Comparison of ENCODE assay signal across 11 cellular contexts in genomic region chr19:46414899-46415298, GRCh38. TPM values are rescaled to one million over a fixed set of nuclear protein-coding genes. Genes with fewer than 3 reads are reported as not detected.
DNase-seq lines count a peak whose midpoint lies in the region; ATAC-seq, FAIRE-seq and TF ChIP-seq lines count a peak whose summit lies in the region.
"Not testable (repeated sequence)": the region's sequence is repeated elsewhere in the genome, so short reads cannot be mapped to it uniquely, and the experiment has no call there.
"Had no signal": no experiment of that assay in that cellular context is flagged by ENCODE, and none has a peak within 500 bp of the region (broad histone marks: within the 10 kb centered on the region; RNA-seq: fewer than 3 reads in every experiment).

No MANE protein-coding gene starts in this region.

- H2BK12ac ChIP-seq in H1 (ENCODE audit: low read depth, low read length) (peak overlapping the region; percentile 5; the same call in 1 of the 2 replicates), mesenchymal stem cell (ENCODE audit: low read length in 2 of 2) (peak overlapping the region in 1 of 2 experiments; percentile 18)

- not testable (repeated sequence) for TF ChIP-seq EP300 in H1 (IDR thresholded peaks at IDR 0.05; ENCODE audit: borderline replicate concordance in 1 of 2, low read depth in 2 of 2, low read length in 2 of 2); neural cell (conservative IDR thresholded peaks at IDR 0.05; ENCODE audit: poor library complexity, severe bottlenecking)

- peaks cover 47% of the 10 kb centered on the region for H3K4me1 Mint-ChIP-seq in WTC11

- FAIRE-seq in H1 (lab: Jason Lieb, UNC) = not testable (repeated sequence)

- TF ChIP-seq RAD21 in H1 (IDR thresholded peaks at IDR 0.05 in 1 of 2, conservative IDR thresholded peaks at IDR 0.05 in 1 of 2; ENCODE audit: low read depth in 2 of 2, low read length in 2 of 2); neural cell (conservative IDR thresholded peaks at IDR 0.05): not testable (repeated sequence)

- H2AFZ ChIP-seq in H1 (ENCODE audit: low read length); mesenchymal stem cell (ENCODE audit: low read depth, low read length); neural cell (ENCODE audit: low read depth, low read length); smooth muscle cell (ENCODE audit: low read depth): not testable (repeated sequence)

- H2BK5ac ChIP-seq in H1 (ENCODE audit: low read depth, low read length); mesenchymal stem cell (ENCODE audit: low read depth, low read length, poor library complexity, severe bottlenecking): not testable (repeated sequence)

- H2BK15ac ChIP-seq in H1 (ENCODE audit: low read length) (0 out of 2 replicates have a peak overlapping the region, but pooled peaks have one; percentile 72), mesenchymal stem cell (ENCODE audit: low read depth, poor library complexity, severe bottlenecking) (peak overlapping the region; percentile 35)

- H3K14ac ChIP-seq in H1 (ENCODE audit: insufficient read length); mesenchymal stem cell (ENCODE audit: low read length in 2 of 2): not testable (repeated sequence)

- TF ChIP-seq POLR2A in H1 (IDR thresholded peaks at IDR 0.05; ENCODE audit: control extremely low read depth in 1 of 2, low read depth in 2 of 2, low read length in 2 of 2) = not testable (repeated sequence)

- H3K4ac ChIP-seq in H1 (replicated peaks; ENCODE audit: insufficient read length, low read depth, low read length) = not testable (repeated sequence)
- peak overlapping the region in 1 of 2 experiments; percentile 3 for H3K4ac ChIP-seq in mesenchymal stem cell (ENCODE audit: low read depth in 1 of 2, low read length in 2 of 2)

- POLR2A ChIA-PET in WTC11 (lab: Charles Lee) = not testable (repeated sequence)
- POLR2A ChIA-PET in H1 (lab: Charles Lee; ENCODE audit: partially characterized antibody) = interaction anchor here (1.0 to 2.6 kb wide), 5 partner anchors 10 to 75 kb away, joined by 3 to 13 read pairs (median 5); no protein-coding TSS in a partner anchor

- not testable (repeated sequence) for H3K27me3 ChIP-seq in NT2/D1 (ENCODE audit: insufficient read depth, insufficient read length); neural cell (ENCODE audit: insufficient read depth, low read depth, low read length); smooth muscle cell (ENCODE audit: low read depth)
- peaks cover 0 to 16% (median 7%) of the 10 kb centered on the region in 4 experiments; a peak in 4 of 7 replicates for H3K27me3 ChIP-seq in H1 (replicated peaks in 1 of 4; ENCODE audit: control insufficient read depth in 3 of 4, extremely low read depth in 1 of 4, insufficient read depth in 3 of 4, low read length in 3 of 4)
- H3K27me3 ChIP-seq in mesenchymal stem cell (ENCODE audit: control insufficient read depth in 1 of 2, insufficient read depth in 1 of 2, low read length in 2 of 2) = peaks cover 0 to 29% of the 10 kb centered on the region in 2 experiments

- peak overlapping the region; percentile 11; the same call in 1 of the 2 replicates for H2BK20ac ChIP-seq in H1 (ENCODE audit: low read length)

- not testable (repeated sequence) for DNase-seq in NT2/D1 (ENCODE audit: low read depth, low spot score); WTC11 (ENCODE audit: low spot score); H1 (ENCODE audit: low read depth in 1 of 2, low spot score in 2 of 2); mesenchymal stem cell; smooth muscle cell (lab: John Stamatoyannopoulos, UW; ENCODE audit: unreplicated experiment)

- not testable (repeated sequence) for H3K18ac ChIP-seq in H1 (ENCODE audit: extremely low read depth, low read length); mesenchymal stem cell (ENCODE audit: low read depth in 1 of 2, low read length in 2 of 2)

- H3K9me2 ChIP-seq in neural cell (ENCODE audit: insufficient read depth, low read length) = not testable (repeated sequence)

- not testable (repeated sequence) for H2BK120ac ChIP-seq in H1 (replicated peaks; ENCODE audit: low read depth, low read length); mesenchymal stem cell (ENCODE audit: low read depth, low read length)

- H3K4me2 ChIP-seq in H1 (ENCODE audit: insufficient read depth in 1 of 2, low read depth in 2 of 2, low read length in 2 of 2); mesenchymal stem cell (ENCODE audit: low read length, poor library complexity, severe bottlenecking); neural cell (ENCODE audit: low read length); smooth muscle cell: not testable (repeated sequence)

- peak overlapping the region; percentile 50 for H3K9ac ChIP-seq in NT2/D1 (ENCODE audit: insufficient read length, low read depth)
- not testable (repeated sequence) for H3K9ac ChIP-seq in H1 (replicated peaks in 1 of 4; ENCODE audit: extremely low read depth in 1 of 4, low read depth in 3 of 4, low read length in 3 of 4); mesenchymal stem cell (ENCODE audit: low read length); neural cell (ENCODE audit: low read length); smooth muscle cell (ENCODE audit: low read depth)

- H2AK5ac ChIP-seq in H1 (ENCODE audit: low read depth, low read length) (peak overlapping the region; percentile 20; the same call in 1 of the 2 replicates), mesenchymal stem cell (ENCODE audit: low read length, severe bottlenecking) (peak overlapping the region; percentile 63)

- H3K9me3 Mint-ChIP-seq in WTC11 = not testable (repeated sequence)

- not testable (repeated sequence) for H3K4me3 ChIP-seq in NT2/D1 (ENCODE audit: insufficient read length, low read depth); H1 (ENCODE audit: extremely low read depth in 1 of 4, insufficient read depth in 2 of 4, low read depth in 3 of 4, low read length in 4 of 4); mesenchymal stem cell (ENCODE audit: insufficient read depth in 1 of 2, low read depth in 1 of 2, low read length in 2 of 2); neural cell (ENCODE audit: low read length); smooth muscle cell

- TF ChIP-seq CTCF in WTC11 (IDR thresholded peaks at IDR 0.05); H1 (IDR thresholded peaks at IDR 0.05; ENCODE audit: control extremely low read depth in 1 of 3, insufficient read depth in 1 of 3, low read depth in 1 of 3, low read length in 3 of 3); neural cell (IDR thresholded peaks at IDR 0.05; ENCODE audit: poor library complexity, severe bottlenecking); smooth muscle cell (IDR thresholded peaks at IDR 0.05; ENCODE audit: borderline replicate concordance, insufficient read depth, poor library complexity, severe bottlenecking): not testable (repeated sequence)

- not testable (repeated sequence) for H3K27ac ChIP-seq in H1 (ENCODE audit: low read depth, low read length); mesenchymal stem cell (ENCODE audit: low read length, poor library complexity, severe bottlenecking)
- peak overlapping the region; percentile 75 for H3K27ac ChIP-seq in neural cell (ENCODE audit: low read length)
- peak overlapping the region; percentile 84 for H3K27ac ChIP-seq in smooth muscle cell (ENCODE audit: low read depth)

- not testable (repeated sequence) for H4K91ac ChIP-seq in H1 (replicated peaks; ENCODE audit: insufficient read length, low read length); mesenchymal stem cell (ENCODE audit: low read length)

- peaks cover 0 to 16% of the 10 kb centered on the region in 2 experiments; a peak in 2 of 4 replicates for H3K79me2 ChIP-seq in H1 (ENCODE audit: control insufficient read depth in 1 of 2, insufficient read depth in 2 of 2, low read length in 2 of 2)
- peaks cover 15% of the 10 kb centered on the region for H3K79me2 ChIP-seq in neural cell (replicated peaks; ENCODE audit: insufficient read depth, low read length)
- peaks cover 34% of the 10 kb centered on the region for H3K79me2 ChIP-seq in smooth muscle cell (ENCODE audit: low read depth)

- not testable (repeated sequence) for H4K5ac ChIP-seq in H1 (ENCODE audit: insufficient read length, low read depth, low read length)

- not testable (repeated sequence) for H3K27ac Mint-ChIP-seq in WTC11

- peaks cover 13% of the 10 kb centered on the region for H3K36me3 Mint-ChIP-seq in WTC11

- H3F3A ChIP-seq in neural cell (ENCODE audit: insufficient read depth, low read length, poor library complexity, severe bottlenecking) = not testable (repeated sequence)
- peaks cover 25% of the 10 kb centered on the region for H3F3A ChIP-seq in smooth muscle cell (ENCODE audit: low read depth)

- H3K4me1 ChIP-seq in NT2/D1 (ENCODE audit: insufficient read depth, insufficient read length) = not testable (repeated sequence)
- H3K4me1 ChIP-seq in H1 (replicated peaks in 1 of 4; ENCODE audit: control insufficient read depth in 3 of 4, insufficient read depth in 4 of 4, low read length in 3 of 4) (peaks cover 3 to 10% (median 7%) of the 10 kb centered on the region in 4 experiments), mesenchymal stem cell (ENCODE audit: control insufficient read depth, insufficient read depth, low read depth, low read length) (peaks cover 40% of the 10 kb centered on the region), smooth muscle cell (ENCODE audit: low read depth) (peaks cover 10% of the 10 kb centered on the region)

- CTCF ChIA-PET in WTC11 (lab: Charles Lee) (interaction anchor here (0.9 to 1.5 kb wide), 3 partner anchors 10 to 11 kb away, joined by 3 to 6 read pairs (median 4); no protein-coding TSS in a partner anchor), H1 (lab: Charles Lee; ENCODE audit: partially characterized antibody) (interaction anchor here (0.6 to 2.7 kb wide), 10 partner anchors 9 to 101 kb away, joined by 3 to 16 read pairs (median 6); no protein-coding TSS in a partner anchor)

- peaks cover 14% of the 10 kb centered on the region; the same call in 1 of the 2 replicates for H3K23me2 ChIP-seq in H1 (ENCODE audit: low read depth, low read length)

- not testable (repeated sequence) for H3K79me1 ChIP-seq in H1 (ENCODE audit: low read depth, low read length)
- H3K79me1 ChIP-seq in mesenchymal stem cell (replicated peaks; ENCODE audit: low read length, poor library complexity, severe bottlenecking) = peaks cover 22% of the 10 kb centered on the region

- H3K27me3 Mint-ChIP-seq in WTC11 (ENCODE audit: low read depth) = not testable (repeated sequence)

- H3K4me3 Mint-ChIP-seq in WTC11 = peak overlapping the region; percentile 95; the same call in 1 of the 2 replicates

- H3K9me3 ChIP-seq in NT2/D1 (ENCODE audit: insufficient read depth, low read length); H1 (ENCODE audit: insufficient read depth in 2 of 2, low read depth in 1 of 2, low read length in 1 of 2); mesenchymal stem cell (ENCODE audit: control insufficient read depth, low read length); neural cell (ENCODE audit: low read length); smooth muscle cell (replicated peaks; ENCODE audit: low read depth): not testable (repeated sequence)

- not testable (repeated sequence) for ATAC-seq in WTC11

- H3K56ac ChIP-seq in H1 (replicated peaks; ENCODE audit: insufficient read length, low read depth, low read length) = not testable (repeated sequence)

- WGBS in H1 (ENCODE audit: extremely low coverage in 1 of 2, insufficient coverage in 1 of 2, insufficient read length in 1 of 2, insufficient replicate concordance in 2 of 2, low coverage in 1 of 2, low lambda C conversion rate in 2 of 2, missing lambda C conversion rate in 1 of 2), 2 experiments = 92% methylated on average over 17 of the region's 22 CpGs; no CpG with 5 or more reads in 1 of the 2 experiments
- WGBS in mesenchymal stem cell = 98% methylated on average over 22 of the region's 22 CpGs
- over 99% methylated on average over 20 of the region's 22 CpGs for WGBS in smooth muscle cell (ENCODE audit: low lambda C conversion rate)

- not testable (repeated sequence) for H4K8ac ChIP-seq in H1 (ENCODE audit: extremely low read depth, insufficient read depth, low read length)
- H4K8ac ChIP-seq in mesenchymal stem cell (ENCODE audit: low read length) = peak overlapping the region; percentile 77

- H4K20me1 ChIP-seq in H1 (replicated peaks in 1 of 2; ENCODE audit: control insufficient read depth in 1 of 2, insufficient read depth in 2 of 2, low read length in 2 of 2) (peaks cover 8 to 10% of the 10 kb centered on the region in 2 experiments), smooth muscle cell (ENCODE audit: low read depth) (peaks cover 30% of the 10 kb centered on the region)
- not testable (repeated sequence) for H4K20me1 ChIP-seq in neural cell (ENCODE audit: insufficient read depth)

- peaks cover 24% of the 10 kb centered on the region for H3K36me3 ChIP-seq in NT2/D1 (ENCODE audit: insufficient read depth, insufficient read length, low read length)
- not testable (repeated sequence) for H3K36me3 ChIP-seq in H1 (ENCODE audit: control insufficient read depth in 2 of 4, insufficient read depth in 4 of 4, low read length in 3 of 4); neural cell (ENCODE audit: insufficient read depth, low read length); smooth muscle cell (ENCODE audit: low read depth)
- H3K36me3 ChIP-seq in mesenchymal stem cell (ENCODE audit: control insufficient read depth in 1 of 2, insufficient read depth in 2 of 2, low read depth in 1 of 2, low read length in 2 of 2) = peaks cover 0 to 16% of the 10 kb centered on the region in 2 experiments

- not testable (repeated sequence) for H3K23ac ChIP-seq in H1 (ENCODE audit: insufficient read length); mesenchymal stem cell (ENCODE audit: low read length in 2 of 2)

RNA-seq across cellular contexts. Expression of gene CCDC8, which starts 1.5 kb away (rescaled TPM):
- total RNA-seq in WTC11 (2021) (25.2 to 27.2 TPM (median 25.7 TPM) in 3 replicates), smooth muscle cell (17.9 and 19.4 TPM in 2 replicates)
- total RNA-seq in H1 (2021; fragmentation: NEBNext Ultra II Directional; extraction: Animal tissue kit (Norgen Biotek cat#: 25700)) = 13.6 and 15.1 TPM in 2 replicates
- polyA plus RNA-seq in H1 (2011; rRNA removed) (4.9 and 6.6 TPM in 2 replicates), neural cell (0.84 and 2.4 TPM in 2 replicates), smooth muscle cell (44.5 and 53.9 TPM in 2 replicates)
- polyA plus RNA-seq in H1 (2011; cell fraction: cytosol; rRNA removed) = 8.6 TPM
- 6.5 TPM for polyA plus RNA-seq in H1 (2011; cell fraction: nucleus; rRNA removed)
- 10.7 to 12.2 TPM (median 11.4 TPM) in 4 replicates for polyA plus RNA-seq in H1 (2012, experiment 1 of 2)
- 6.5 TPM for polyA plus RNA-seq in H1 (2012, experiment 2 of 2)
- polyA plus RNA-seq in H1 (2013, experiment 1 of 2) = 9.0 TPM
- polyA plus RNA-seq in H1 (2013, experiment 2 of 2) = 9.5 TPM
- 5.4 and 5.9 TPM in 2 replicates for polyA minus RNA-seq in H1 (2011; rRNA and poly(A)+ RNA removed)
- 8.7 TPM for polyA minus RNA-seq in H1 (2011; cell fraction: cytosol; rRNA and poly(A)+ RNA removed)
- 6.8 TPM for polyA minus RNA-seq in H1 (2011; cell fraction: nucleus; rRNA and poly(A)+ RNA removed)
- 17.9 TPM for polyA plus RNA-seq in mesenchymal stem cell (2013, experiment 1 of 2)
- 17.9 TPM for polyA plus RNA-seq in mesenchymal stem cell (2013, experiment 2 of 2)
- 1.7 and 2.2 TPM in 2 replicates for polyA minus RNA-seq in neural cell
- total RNA-seq: CD4-positive, alpha-beta memory T cell; HT1080 had no signal
- polyA plus RNA-seq: CD14-positive monocyte; CD4-positive, alpha-beta memory T cell had no signal

RNA-seq across cellular contexts. Expression of gene PNMA8C, which starts 13.8 kb away (rescaled TPM):
- 1.2 to 2.0 TPM (median 2.0 TPM) in 3 replicates for total RNA-seq in WTC11 (2021)
- total RNA-seq in H1 (2021; fragmentation: NEBNext Ultra II Directional; extraction: Animal tissue kit (Norgen Biotek cat#: 25700)) = 1.7 and 1.8 TPM in 2 replicates
- polyA plus RNA-seq in H1 (2011; rRNA removed) = 0.46 and 0.53 TPM in 2 replicates
- 0.48 TPM for polyA plus RNA-seq in H1 (2011; cell fraction: cytosol; rRNA removed)
- 0.46 TPM for polyA plus RNA-seq in H1 (2011; cell fraction: nucleus; rRNA removed)
- 0.66 to 1.0 TPM (median 0.76 TPM) in 4 replicates for polyA plus RNA-seq in H1 (2012, experiment 1 of 2)
- polyA plus RNA-seq in H1 (2012, experiment 2 of 2) = 0.10 TPM
- polyA plus RNA-seq in H1 (2013, experiment 1 of 2) = 0.57 TPM
- polyA plus RNA-seq in H1 (2013, experiment 2 of 2) = 0.63 TPM
- polyA minus RNA-seq in H1 (2011; rRNA and poly(A)+ RNA removed) = 0.91 and 1.1 TPM in 2 replicates
- polyA minus RNA-seq in H1 (2011; cell fraction: cytosol; rRNA and poly(A)+ RNA removed) = 0.59 TPM
- 0.50 TPM for polyA minus RNA-seq in H1 (2011; cell fraction: nucleus; rRNA and poly(A)+ RNA removed)
- polyA plus RNA-seq in mesenchymal stem cell (2013, experiment 1 of 2) = 0.03 TPM
- polyA plus RNA-seq in mesenchymal stem cell (2013, experiment 2 of 2) = 0.03 TPM
- 16.1 and 17.2 TPM in 2 replicates for polyA plus RNA-seq in neural cell
- 27.9 and 29.0 TPM in 2 replicates for polyA minus RNA-seq in neural cell
- not detected in 2 replicates for total RNA-seq in smooth muscle cell
- not detected in 2 replicates for polyA plus RNA-seq in smooth muscle cell
- total RNA-seq: CD4-positive, alpha-beta memory T cell; Daoy; GM23248; HT1080 had no signal
- polyA plus RNA-seq: CD14-positive monocyte; CD4-positive, alpha-beta memory T cell; GM23248 had no signal

RNA-seq across cellular contexts. Expression of gene PNMA8A, which starts 56.5 kb away (rescaled TPM):
- 24.8 to 30.5 TPM (median 25.4 TPM) in 3 replicates for total RNA-seq in WTC11 (2021)
- total RNA-seq in H1 (2021; fragmentation: NEBNext Ultra II Directional; extraction: Animal tissue kit (Norgen Biotek cat#: 25700)) = 21.6 and 22.8 TPM in 2 replicates
- 9.2 and 10.0 TPM in 2 replicates for polyA plus RNA-seq in H1 (2011; rRNA removed)
- 17.7 TPM for polyA plus RNA-seq in H1 (2011; cell fraction: cytosol; rRNA removed)
- 10.5 TPM for polyA plus RNA-seq in H1 (2011; cell fraction: nucleus; rRNA removed)
- 18.2 to 23.5 TPM (median 22.2 TPM) in 4 replicates for polyA plus RNA-seq in H1 (2012, experiment 1 of 2)
- polyA plus RNA-seq in H1 (2012, experiment 2 of 2) = 5.2 TPM
- polyA plus RNA-seq in H1 (2013, experiment 1 of 2) = 13.0 TPM
- polyA plus RNA-seq in H1 (2013, experiment 2 of 2) = 14.5 TPM
- polyA minus RNA-seq in H1 (2011; rRNA and poly(A)+ RNA removed) = 12.3 and 19.4 TPM in 2 replicates
- 8.4 TPM for polyA minus RNA-seq in H1 (2011; cell fraction: cytosol; rRNA and poly(A)+ RNA removed)
- 7.3 TPM for polyA minus RNA-seq in H1 (2011; cell fraction: nucleus; rRNA and poly(A)+ RNA removed)
- 13.7 TPM for polyA plus RNA-seq in mesenchymal stem cell (2013, experiment 1 of 2)
- polyA plus RNA-seq in mesenchymal stem cell (2013, experiment 2 of 2) = 14.5 TPM
- polyA plus RNA-seq in neural cell = 234 and 238 TPM in 2 replicates
- 182 and 186 TPM in 2 replicates for polyA minus RNA-seq in neural cell
- total RNA-seq in smooth muscle cell = 6.5 and 16.4 TPM in 2 replicates
- polyA plus RNA-seq in smooth muscle cell = 3.6 and 5.9 TPM in 2 replicates
- total RNA-seq: HT1080 had no signal
- polyA plus RNA-seq: CD14-positive monocyte had no signal
